1 cellular context compared by ENCODE assay signal in the genomic region with DNA sequence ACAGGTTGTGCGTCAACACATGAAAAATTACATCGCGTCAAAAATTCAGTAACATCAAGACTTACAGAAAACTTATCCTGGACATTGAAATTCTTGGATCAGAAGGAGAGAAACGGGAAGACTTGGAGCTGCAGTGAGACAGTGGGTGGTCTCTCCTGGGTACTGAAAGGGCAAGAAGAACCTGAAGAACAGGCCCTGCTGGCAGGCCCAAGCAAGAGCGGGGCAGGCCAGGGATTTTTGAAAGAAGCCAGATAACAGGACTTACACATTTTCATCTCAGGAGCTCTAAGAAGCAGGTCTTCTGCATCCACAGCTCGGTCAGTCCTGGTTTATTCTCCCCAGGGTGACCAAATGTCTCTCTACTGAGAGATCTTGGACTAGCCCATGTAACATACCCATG.
TF ChIP-seq lines count a peak whose summit lies in the region.

No MANE protein-coding gene starts in this region.

TF ChIP-seq in WTC11, 78 proteins besides CTCF, POLR2A, EP300 and RAD21 (continued from another document):
- TF ChIP-seq ZBTB43 (CRISPR knock-in tag; IDR thresholded peaks at IDR 0.05) = no peak
- no peak for TF ChIP-seq ARID4B (CRISPR knock-in tag; IDR thresholded peaks at IDR 0.05; ENCODE audit: borderline replicate concordance)
- no peak for TF ChIP-seq AFF4 (CRISPR knock-in tag; IDR thresholded peaks at IDR 0.05; ENCODE audit: borderline replicate concordance)
- no peak for TF ChIP-seq PRRX2 (CRISPR knock-in tag; IDR thresholded peaks at IDR 0.05)
